Comparison of ENCODE assay signal across 40 cellular contexts in genomic region chr10:49204119-49204518, GRCh38. TPM values are rescaled to one million over a fixed set of nuclear protein-coding genes. Genes with fewer than 3 reads are reported as not detected.
"Had no signal": no experiment of that assay in that cellular context is flagged by ENCODE, and none has a peak within 500 bp of the region (broad histone marks: within the 10 kb centered on the region; RNA-seq: fewer than 3 reads in every experiment).

No MANE protein-coding gene starts in this region.

- H3K27me3 ChIP-seq: adrenal gland, ascending aorta, body of pancreas, breast epithelium had no signal

- ATAC-seq: activated naive CD4-positive, alpha-beta T cell treated with anti-CD3 and anti-CD28 coated beads, Interleukin-2, amount 50 U/mL, for 72 hours; activated naive CD8-positive, alpha-beta T cell treated with anti-CD3 and anti-CD28 coated beads, Interleukin-2, amount 50 U/mL, for 24 hours; activated T-cell treated with anti-CD3 and anti-CD28 coated beads, Interleukin-2, amount 50 U/mL, for 4 hours; activated T-cell treated with anti-CD3 and anti-CD28 coated beads, Interleukin-2, amount 50 U/mL, for 72 hours; activated T-helper 17 cell treated with anti-CD3 and anti-CD28 coated beads, Interleukin-2, amount 50 U/mL, for 72 hours; body of pancreas had no signal

- H3K27ac Mint-ChIP-seq: activated naive CD4-positive, alpha-beta T cell treated with anti-CD3 and anti-CD28 coated beads for 36 hours; activated naive CD4-positive, alpha-beta T cell treated with anti-CD3 and anti-CD28 coated beads, Interleukin-2, amount 10 ng/mL, durations not matched to agents 7 days and 5 days; activated naive CD4-positive, alpha-beta T cell treated with anti-CD3 and anti-CD28 coated beads, Interleukin-2, amount 50 U/mL, for 24 hours; activated naive CD4-positive, alpha-beta T cell treated with anti-CD3 and anti-CD28 coated beads, Interleukin-2, amount 50 U/mL, for 72 hours; activated naive CD8-positive, alpha-beta T cell; activated naive CD8-positive, alpha-beta T cell treated with anti-CD3 and anti-CD28 coated beads for 36 hours; activated naive CD8-positive, alpha-beta T cell treated with anti-CD3 and anti-CD28 coated beads, Interleukin-2, amount 10 ng/mL, durations not matched to agents 7 days and 5 days; activated naive CD8-positive, alpha-beta T cell treated with anti-CD3 and anti-CD28 coated beads, Interleukin-2, amount 50 U/mL, for 24 hours; activated T-cell treated with anti-CD3 and anti-CD28 coated beads, Interleukin-2, amount 50 U/mL, for 24 hours; activated T-cell treated with anti-CD3 and anti-CD28 coated beads, Interleukin-2, amount 50 U/mL, for 72 hours; activated T-helper 1 cell treated with anti-CD3 and anti-CD28 coated beads, Interleukin-12 subunit alpha, Interleukin-12 subunit beta, Interleukin-2, Interleukin-4 antibody, amounts not matched to agents 30 ng/mL and 10 ng/mL and 1 ng/mL, durations not matched to agents 14 hours and 24 hours and 36 hours; activated T-helper 17 cell treated with anti-CD3 and anti-CD28 coated beads, Interleukin-2, amount 50 U/mL, for 72 hours; activated T-helper 2 cell treated with anti-CD3 and anti-CD28 coated beads, Interferon-gamma antibody, Interleukin-2, Interleukin-4, amounts not matched to agents 10 μg/mL and 5 μg/mL and 100 μg/mL, durations not matched to agents 14 hours and 24 hours and 36 hours; brain had no signal

- H3K9me3 ChIP-seq: ascending aorta, body of pancreas, breast epithelium had no signal

- H3K27ac ChIP-seq: adrenal gland, ascending aorta, body of pancreas, brain microvascular endothelial cell, breast epithelium, cardiac muscle cell had no signal

- H3K4me1 Mint-ChIP-seq: activated naive CD4-positive, alpha-beta T cell treated with anti-CD3 and anti-CD28 coated beads, Interleukin-2, amount 10 ng/mL, durations not matched to agents 7 days and 5 days; activated naive CD4-positive, alpha-beta T cell treated with anti-CD3 and anti-CD28 coated beads, Interleukin-2, amount 50 U/mL, for 24 hours; activated naive CD8-positive, alpha-beta T cell treated with anti-CD3 and anti-CD28 coated beads for 36 hours; activated naive CD8-positive, alpha-beta T cell treated with anti-CD3 and anti-CD28 coated beads, Interleukin-2, amount 10 ng/mL, durations not matched to agents 7 days and 5 days; activated naive CD8-positive, alpha-beta T cell treated with anti-CD3 and anti-CD28 coated beads, Interleukin-2, amount 50 U/mL, for 24 hours; activated T-helper 17 cell treated with anti-CD3 and anti-CD28 coated beads, Interleukin-2, amount 50 U/mL, for 72 hours; brain; central memory CD8-positive, alpha-beta T cell had no signal

- H3K4me1 ChIP-seq: adrenal gland, ascending aorta, body of pancreas, breast epithelium had no signal

- H3K4me3 Mint-ChIP-seq: activated naive CD4-positive, alpha-beta T cell treated with anti-CD3 and anti-CD28 coated beads for 36 hours; activated naive CD4-positive, alpha-beta T cell treated with anti-CD3 and anti-CD28 coated beads, Interleukin-2, amount 10 ng/mL, durations not matched to agents 7 days and 5 days; activated naive CD4-positive, alpha-beta T cell treated with anti-CD3 and anti-CD28 coated beads, Interleukin-2, amount 50 U/mL, for 24 hours; activated naive CD8-positive, alpha-beta T cell; activated naive CD8-positive, alpha-beta T cell treated with anti-CD3 and anti-CD28 coated beads for 36 hours; activated naive CD8-positive, alpha-beta T cell treated with anti-CD3 and anti-CD28 coated beads, Interleukin-2, amount 10 ng/mL, durations not matched to agents 7 days and 5 days; activated naive CD8-positive, alpha-beta T cell treated with anti-CD3 and anti-CD28 coated beads, Interleukin-2, amount 50 U/mL, for 24 hours; activated T-cell treated with anti-CD3 and anti-CD28 coated beads, Interleukin-2, amount 50 U/mL, for 24 hours; activated T-cell treated with anti-CD3 and anti-CD28 coated beads, Interleukin-2, amount 50 U/mL, for 4 hours; activated T-cell treated with anti-CD3 and anti-CD28 coated beads, Interleukin-2, amount 50 U/mL, for 72 hours; activated T-helper 1 cell treated with anti-CD3 and anti-CD28 coated beads, Interleukin-12 subunit alpha, Interleukin-12 subunit beta, Interleukin-2, Interleukin-4 antibody, amounts not matched to agents 30 ng/mL and 10 ng/mL and 1 ng/mL, durations not matched to agents 14 hours and 24 hours and 36 hours; activated T-helper 17 cell treated with anti-CD3 and anti-CD28 coated beads, Interleukin-2, amount 50 U/mL, for 72 hours; brain; central memory CD8-positive, alpha-beta T cell had no signal

- H3K9me3 Mint-ChIP-seq: activated naive CD4-positive, alpha-beta T cell treated with anti-CD3 and anti-CD28 coated beads for 36 hours; activated naive CD4-positive, alpha-beta T cell treated with anti-CD3 and anti-CD28 coated beads, Interleukin-2, amount 10 ng/mL, durations not matched to agents 7 days and 5 days; activated naive CD4-positive, alpha-beta T cell treated with anti-CD3 and anti-CD28 coated beads, Interleukin-2, amount 50 U/mL, for 72 hours; activated naive CD8-positive, alpha-beta T cell treated with anti-CD3 and anti-CD28 coated beads, Interleukin-2, amount 50 U/mL, for 24 hours; activated T-cell treated with anti-CD3 and anti-CD28 coated beads, Interleukin-2, amount 50 U/mL, for 24 hours; activated T-cell treated with anti-CD3 and anti-CD28 coated beads, Interleukin-2, amount 50 U/mL, for 72 hours; activated T-helper 1 cell treated with anti-CD3 and anti-CD28 coated beads, Interleukin-12 subunit alpha, Interleukin-12 subunit beta, Interleukin-2, Interleukin-4 antibody, amounts not matched to agents 30 ng/mL and 10 ng/mL and 1 ng/mL, durations not matched to agents 14 hours and 24 hours and 36 hours; central memory CD8-positive, alpha-beta T cell had no signal

- FAIRE-seq: astrocyte, bronchial epithelial cell had no signal

- DNase-seq: activated effector memory CD4-positive, alpha-beta T cell treated with anti-CD3 and anti-CD28 coated beads, Interleukin-2, amount 50 U/mL, for 16 hours; activated effector memory CD4-positive, alpha-beta T cell treated with Interleukin-2 at 50 U/mL for 16 hours; activated gamma-delta T cell; activated gamma-delta T cell treated with Interleukin-2 at 50 U/mL for 16 hours; activated naive CD4-positive, alpha-beta T cell; activated naive CD4-positive, alpha-beta T cell treated with anti-CD3 and anti-CD28 coated beads for 36 hours; activated naive CD4-positive, alpha-beta T cell treated with anti-CD3 and anti-CD28 coated beads, Interleukin-2, amount 10 ng/mL, durations not matched to agents 7 days and 5 days; activated naive CD4-positive, alpha-beta T cell treated with anti-CD3 and anti-CD28 coated beads, Interleukin-2, amount 50 U/mL, for 16 hours; activated naive CD4-positive, alpha-beta T cell treated with Interleukin-2 at 50 U/mL for 16 hours; activated naive CD8-positive, alpha-beta T cell treated with anti-CD3 and anti-CD28 coated beads for 36 hours; activated naive CD8-positive, alpha-beta T cell treated with anti-CD3 and anti-CD28 coated beads, Interleukin-2, amount 10 ng/mL, durations not matched to agents 7 days and 5 days; activated naive CD8-positive, alpha-beta T cell treated with anti-CD3 and anti-CD28 coated beads, Interleukin-2, amount 50 U/mL, for 24 hours; activated T-cell treated with anti-CD3 and anti-CD28 coated beads, Interleukin-2, amount 50 U/mL, for 24 hours; activated T-cell treated with anti-CD3 and anti-CD28 coated beads, Interleukin-2, amount 50 U/mL, for 4 hours; activated T-cell treated with anti-CD3 and anti-CD28 coated beads, Interleukin-2, amount 50 U/mL, for 48 hours; activated T-cell treated with anti-CD3 and anti-CD28 coated beads, Interleukin-2, amount 50 U/mL, for 72 hours; adrenal gland; amniotic stem cell; amygdala; anterior cingulate cortex; aorta; body of pancreas; brain microvascular endothelial cell; caudate nucleus; central memory CD4-positive, alpha-beta T cell; cerebellar nuclear complex had no signal

- H3K36me3 ChIP-seq: adrenal gland, ascending aorta, brain microvascular endothelial cell, breast epithelium, cardiac muscle cell had no signal

- H3K4me3 ChIP-seq: adrenal gland, ascending aorta, body of pancreas, breast epithelium, cardiac muscle cell had no signal

- H3K36me3 Mint-ChIP-seq: activated naive CD4-positive, alpha-beta T cell treated with anti-CD3 and anti-CD28 coated beads, Interleukin-2, amount 10 ng/mL, durations not matched to agents 7 days and 5 days; activated naive CD4-positive, alpha-beta T cell treated with anti-CD3 and anti-CD28 coated beads, Interleukin-2, amount 50 U/mL, for 24 hours; activated naive CD4-positive, alpha-beta T cell treated with anti-CD3 and anti-CD28 coated beads, Interleukin-2, amount 50 U/mL, for 72 hours; activated naive CD8-positive, alpha-beta T cell; activated naive CD8-positive, alpha-beta T cell treated with anti-CD3 and anti-CD28 coated beads for 36 hours; activated naive CD8-positive, alpha-beta T cell treated with anti-CD3 and anti-CD28 coated beads, Interleukin-2, amount 10 ng/mL, durations not matched to agents 7 days and 5 days; brain had no signal

RNA-seq across cellular contexts. Expression of gene TMEM273, which starts 15.9 kb away (rescaled TPM):
- total RNA-seq: astrocyte, bronchial epithelial cell, cardiac muscle cell, chondrocyte had no signal
- polyA plus RNA-seq: cardiac muscle cell had no signal
